8 cellular contexts compared by ENCODE assay signal in the genomic region with DNA sequence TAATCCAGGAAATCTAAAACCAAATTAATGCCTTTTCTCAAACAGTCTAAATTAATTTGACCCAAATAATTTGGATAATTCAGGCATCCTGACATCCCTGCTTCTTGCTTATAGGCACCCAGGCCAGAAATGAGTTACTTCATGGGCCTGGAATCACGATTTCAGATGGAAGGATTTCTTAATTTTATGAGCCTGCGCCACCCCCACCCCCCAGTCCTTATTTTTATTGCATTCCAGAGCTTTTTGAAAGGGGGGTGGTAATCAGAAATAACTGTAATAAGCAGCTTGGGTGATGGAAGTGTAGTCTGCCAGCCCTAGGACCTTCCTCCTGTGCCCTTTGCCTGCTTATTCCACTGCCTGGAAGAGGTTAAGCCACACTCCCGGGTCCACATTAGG. TPM values are rescaled to one million over a fixed set of nuclear protein-coding genes. Genes with fewer than 3 reads are reported as not detected.
DNase-seq lines count a peak whose midpoint lies in the region; ATAC-seq and TF ChIP-seq lines count a peak whose summit lies in the region.

No MANE protein-coding gene starts in this region.

- no peak for TF ChIP-seq EP300 in sigmoid colon (IDR thresholded peaks at IDR 0.05)

- H3K9me3 ChIP-seq in T-helper 17 cell (ENCODE audit: control insufficient read depth, low read length, poor library complexity, severe bottlenecking) (no peaks in the 10 kb centered on the region), sigmoid colon (no peaks in the 10 kb centered on the region)

- H3K36me3 Mint-ChIP-seq in T-helper 17 cell (ENCODE audit: low read depth), result peaks cover 5% of the 10 kb centered on the region

- peaks cover 0 to 51% (median 38%) of the 10 kb centered on the region in 4 donors for H3K4me1 ChIP-seq in sigmoid colon

- 68 to 70% methylated on average over 3 of the region's 3 CpGs for WGBS in sigmoid colon, 2 donors

- peak overlapping the region; percentile 97 for H3K27ac Mint-ChIP-seq in T-helper 17 cell

- no peak for TF ChIP-seq POLR2A in sigmoid colon (IDR thresholded peaks at IDR 0.05)

- H3K36me3 ChIP-seq in sigmoid colon, result peaks cover 15 to 59% (median 45%) of the 10 kb centered on the region in 4 donors

- peak overlapping the region; percentile 77 for H3K4me3 ChIP-seq in GM12865 (ENCODE audit: low read depth, low read length)
- peak overlapping the region; percentile 97 for H3K4me3 ChIP-seq in fibroblast of the aortic adventitia (ENCODE audit: low read depth, low read length)
- H3K4me3 ChIP-seq in sigmoid colon, result peak overlapping the region; percentile 87 to 99 (median 94)

- no peaks in the 10 kb centered on the region for H3K27me3 ChIP-seq in sigmoid colon

- H3K4me1 Mint-ChIP-seq in T-helper 17 cell, result peaks cover 24% of the 10 kb centered on the region

- ATAC-seq in T-helper 17 cell (no peak), GM18498 (IDR thresholded peaks at IDR 0.05; ENCODE audit: unreplicated experiment) (no peak), GM19328 (IDR thresholded peaks at IDR 0.05; ENCODE audit: unreplicated experiment) (no peak)

- no peak for DNase-seq in GM12865 (ENCODE audit: low read depth)
- DNase-seq in T-helper 17 cell, result no peak
- no peak for DNase-seq in fibroblast of the aortic adventitia (ENCODE audit: low read depth)
- no peak for DNase-seq in sigmoid colon
- DNase-seq in activated CD4-positive, alpha-beta T cell treated with anti-CD3 and anti-CD28 coated beads for 4 hours, result no peak
- DNase-seq in DMS79 (lab: John Stamatoyannopoulos, UW), result no peak

- H3K4me3 Mint-ChIP-seq in T-helper 17 cell, result peak overlapping the region; percentile 96

- peak overlapping the region; percentile 93 to 98 (median 96) for H3K27ac ChIP-seq in sigmoid colon

- no peaks in the 10 kb centered on the region for H3K27me3 Mint-ChIP-seq in T-helper 17 cell

- TF ChIP-seq CTCF in GM12865 (IDR thresholded peaks at IDR 0.05; ENCODE audit: insufficient read depth, low read depth, low read length, missing control alignments) (no peak), fibroblast of the aortic adventitia (IDR thresholded peaks at IDR 0.05; ENCODE audit: insufficient read depth, low read length) (no peak), sigmoid colon (IDR thresholded peaks at IDR 0.05) (no peak)

- intact Hi-C loops in sigmoid colon (cut with DNase I), result loop anchor here (1.0 to 2.0 kb wide), 2 partner anchors 9 to 21 kb away; partner anchors contain the start of gene DVL3

RNA-seq across cellular contexts. Expression of gene AP2M1, which starts 1.3 kb away (rescaled TPM):
- 100 to 1,000 TPM; 120 to 164 TPM for total RNA-seq in T-helper 17 cell
- total RNA-seq in fibroblast of the aortic adventitia (ENCODE audit: low replicate concordance), result 364 and 380 TPM in 2 replicates
- total RNA-seq in sigmoid colon, result 100 to 1,000 TPM; 203 to 239 (median 225) TPM
- 100 to 1,000 TPM; 226 to 240 (median 237) TPM for polyA plus RNA-seq in sigmoid colon

RNA-seq across cellular contexts. Expression of gene ABCF3, which starts 10.0 kb away (rescaled TPM):
- 100 to 1,000 TPM; 118 to 120 TPM for total RNA-seq in T-helper 17 cell
- 32.4 and 49.4 TPM in 2 replicates for total RNA-seq in fibroblast of the aortic adventitia (ENCODE audit: low replicate concordance)
- total RNA-seq in sigmoid colon, result 10 to 100 TPM; 32.4 to 51.3 (median 39.2) TPM
- polyA plus RNA-seq in sigmoid colon, result 10 to 100 TPM; 36.5 to 48.9 (median 45.6) TPM

RNA-seq across cellular contexts. Expression of gene DVL3, which starts 20.8 kb away (rescaled TPM):
- total RNA-seq in T-helper 17 cell (10 to 100 TPM; 31.5 to 42.9 TPM), fibroblast of the aortic adventitia (ENCODE audit: low replicate concordance) (28.2 and 66.8 TPM in 2 replicates), sigmoid colon (10 to 100 TPM; 38.5 to 71.2 (median 53.9) TPM)
- 10 to 100 TPM; 15.0 to 40.8 (median 26.4) TPM for polyA plus RNA-seq in sigmoid colon

RNA-seq across cellular contexts. Expression of gene EIF2B5, which starts 40.8 kb away (rescaled TPM):
- 10 to 100 TPM; 49.5 to 53.8 TPM for total RNA-seq in T-helper 17 cell
- total RNA-seq in fibroblast of the aortic adventitia (ENCODE audit: low replicate concordance), result 18.4 and 28.1 TPM in 2 replicates
- 10 to 100 TPM; 26.0 to 43.5 (median 31.3) TPM for total RNA-seq in sigmoid colon
- polyA plus RNA-seq in sigmoid colon, result 10 to 100 TPM; 31.8 to 48.1 (median 35.4) TPM

RNA-seq across cellular contexts. Expression of gene VWA5B2, which starts 53.4 kb away (rescaled TPM):
- not detected for total RNA-seq in T-helper 17 cell
- 0.72 TPM in 1 of 2 replicates, not detected in the other for total RNA-seq in fibroblast of the aortic adventitia (ENCODE audit: low replicate concordance)
- total RNA-seq in sigmoid colon, result under 1 TPM in 2 of 4 donors, not detected in 2; 0.36 to 0.83 TPM
- polyA plus RNA-seq in sigmoid colon, result 1 to 10 TPM in 1 of 3 donors, under 1 TPM in 2; 0.23 to 1.0 (median 0.60) TPM
